Comparison of ENCODE assay signal across 8 cellular contexts in genomic region chr6:50655848-50656453, GRCh38. TPM values are rescaled to one million over a fixed set of nuclear protein-coding genes. Genes with fewer than 3 reads are reported as not detected.
DNase-seq lines count a peak whose midpoint lies in the region; ATAC-seq and TF ChIP-seq lines count a peak whose summit lies in the region.

No MANE protein-coding gene starts in this region.

- H3K9me3 Mint-ChIP-seq in immature natural killer cell = peaks cover 3 to 15% (median 8%) of the 10 kb centered on the region in 6 donors

- no peaks in the 10 kb centered on the region for H3K27me3 Mint-ChIP-seq in immature natural killer cell (ENCODE audit: low read depth in 3 of 3)

- POLR2A ChIA-PET in HEK293T (lab: Yijun Ruan, JAX) = no interaction called here
- POLR2A ChIA-PET in Panc1 (lab: Charles Lee) = no interaction called here

- H3K36me3 ChIP-seq in Panc1 (ENCODE audit: control insufficient read depth, insufficient read depth, low read length) = no peaks in the 10 kb centered on the region

- DNase-seq in HEK293T (ENCODE audit: extremely low spot score) (peak; percentile 14), Panc1 (ENCODE audit: low read depth, low spot score) (no peak), iPS-NIHi7 (ENCODE audit: extremely low spot score) (peak; percentile 21), NCI-H524 treated with DMSO at 0.1 percent for 48 hours (lab: John Stamatoyannopoulos, UW) (no peak), immature natural killer cell (no peak), NCI-H2029 treated with DMSO at 0.1 percent for 48 hours (lab: John Stamatoyannopoulos, UW) (no peak)

- intact Hi-C loops in Panc1 (cut with micrococcal nuclease; ENCODE audit: unreplicated experiment) = loop anchor here (5.0 kb wide), 1 partner anchor 136 kb away; no protein-coding TSS in a partner anchor

- CTCF ChIA-PET in HEK293T (lab: Yijun Ruan, JAX) = interaction anchor here (0.6 to 1.7 kb wide), 3 partner anchors 14 to 133 kb away, joined by 3 to 5 read pairs (median 3); no protein-coding TSS in a partner anchor
- CTCF ChIA-PET in Panc1 (lab: Charles Lee) = interaction anchor here (0.6 kb wide), 2 partner anchors 511 to 969 kb away, joined by 3 read pairs; no protein-coding TSS in a partner anchor

- no peak overlapping the region for H3K27ac Mint-ChIP-seq in immature natural killer cell

- no peaks in the 10 kb centered on the region for H3K4me1 ChIP-seq in Panc1 (ENCODE audit: control insufficient read depth, insufficient read depth, low read length)

- H3K27ac ChIP-seq in Panc1 (ENCODE audit: low read length) = no peak overlapping the region

- ATAC-seq in Panc1 (no peak), HG03196 (IDR thresholded peaks at IDR 0.05; ENCODE audit: unreplicated experiment) (no peak)

- H3K4me3 ChIP-seq in Panc1 (ENCODE audit: low read depth in 2 of 2, low read length in 2 of 2) = no peak overlapping the region

- H3K4me3 Mint-ChIP-seq in immature natural killer cell = no peak overlapping the region

- no TSS peak for BruUV-seq in Panc1 (replicated peaks; lab: Mats Ljungman, UMichigan)

- H3K9me3 ChIP-seq in Panc1 (ENCODE audit: control insufficient read depth, insufficient read depth, low read depth, low read length) = no peaks in the 10 kb centered on the region

- no peaks in the 10 kb centered on the region for H3K36me3 Mint-ChIP-seq in immature natural killer cell

- peak; percentile 60 for TF ChIP-seq CTCF in GM12873 (IDR thresholded peaks at IDR 0.05; ENCODE audit: insufficient read depth, low read depth, low read length, missing control alignments)
- peak; percentile 63; the same call in 1 of the 2 replicates for TF ChIP-seq CTCF in Panc1 (IDR thresholded peaks at IDR 0.05)

- no peaks in the 10 kb centered on the region for H3K4me1 Mint-ChIP-seq in immature natural killer cell

- no peaks in the 10 kb centered on the region for H3K27me3 ChIP-seq in Panc1 (ENCODE audit: control insufficient read depth, insufficient read depth, low read length)

- in situ Hi-C loops in Panc1 (cut with HindIII; ENCODE audit: low pct_unique_long_range_greater_than_20kb, low sequenced_read_pairs) = no loop called here

TF ChIP-seq in HEK293T, 16 proteins besides CTCF, POLR2A, EP300 and RAD21:
- no peak for TF ChIP-seq ARNT (IDR thresholded peaks at IDR 0.05)
- TF ChIP-seq ELF4 (IDR thresholded peaks at IDR 0.05) = no peak
- TF ChIP-seq BHLHE40 (IDR thresholded peaks at IDR 0.05; ENCODE audit: borderline replicate concordance) = no peak
- TF ChIP-seq HDGF (IDR thresholded peaks at IDR 0.05; ENCODE audit: borderline replicate concordance) = no peak
- TF ChIP-seq SP1 (IDR thresholded peaks at IDR 0.05) = no peak
- TF ChIP-seq TARDBP (IDR thresholded peaks at IDR 0.05) = no peak
- TF ChIP-seq FOXA1 (IDR thresholded peaks at IDR 0.05) = no peak
- TF ChIP-seq FOXM1 (IDR thresholded peaks at IDR 0.05; ENCODE audit: borderline replicate concordance) = no peak
- no peak for TF ChIP-seq SUZ12 (IDR thresholded peaks at IDR 0.05)
- TF ChIP-seq ZNF384 (IDR thresholded peaks at IDR 0.05) = no peak

RNA-seq across cellular contexts. Expression of gene TFAP2D, which starts 57.4 kb away (rescaled TPM):
- total RNA-seq in Panc1 (2021; ENCODE audit: unreplicated experiment) = not detected
- not detected for polyA plus RNA-seq in Panc1 (2012; ENCODE audit: insufficient read length)
- polyA plus RNA-seq in immature natural killer cell = not detected

Comparison
In these comparisons a context has a peak if more than half of its experiments do, and no peak if none do; other contexts are left out.
1. DNase-seq: peak in HEK293T (single experiment) and iPS-NIHi7 (single experiment); none in Panc1 (single experiment), NCI-H524 treated with DMSO at 0.1 percent for 48 hours (single experiment), immature natural killer cell (0 of 3) and NCI-H2029 treated with DMSO at 0.1 percent for 48 hours (single experiment).